15 cellular contexts compared by ENCODE assay signal in genomic region chr2:191864623-191865521, GRCh38. TPM values are rescaled to one million over a fixed set of nuclear protein-coding genes. Genes with fewer than 3 reads are reported as not detected.
DNase-seq lines count a peak whose midpoint lies in the region; ATAC-seq, FAIRE-seq and TF ChIP-seq lines count a peak whose summit lies in the region.
"Had no signal": no experiment of that assay in that cellular context is flagged by ENCODE, and none has a peak within 500 bp of the region (broad histone marks: within the 10 kb centered on the region; RNA-seq: fewer than 3 reads in every experiment).

No MANE protein-coding gene starts in this region.

- TF ChIP-seq EP300 in transverse colon (IDR thresholded peaks at IDR 0.05; ENCODE audit: low read depth), result no peak

- H3K27ac ChIP-seq in heart right ventricle (peak overlapping the region in 9 of 10 donors; percentile 26 to 88 (median 81)), astrocyte (ENCODE audit: low read depth, low read length) (no peak overlapping the region), transverse colon (peak overlapping the region; percentile 15 to 80 (median 69))
- H3K27ac ChIP-seq: VCaP had no signal

- H3K27me3 Mint-ChIP-seq in astrocyte (ENCODE audit: low read depth, unreplicated experiment) (no peaks in the 10 kb centered on the region), glutamatergic neuron (ENCODE audit: unreplicated experiment) (no peaks in the 10 kb centered on the region)

- H3K4me1 ChIP-seq in heart right ventricle (peaks cover 9 to 72% (median 53%) of the 10 kb centered on the region in 9 donors), astrocyte (ENCODE audit: insufficient read depth, low read length) (peaks cover 29% of the 10 kb centered on the region), transverse colon (peaks cover 10 to 33% (median 18%) of the 10 kb centered on the region in 4 donors)

- H3K36me3 Mint-ChIP-seq in astrocyte (ENCODE audit: low read depth, unreplicated experiment) (no peaks in the 10 kb centered on the region), glutamatergic neuron (ENCODE audit: unreplicated experiment) (no peaks in the 10 kb centered on the region)

- no peak overlapping the region for H3K9ac ChIP-seq in astrocyte (ENCODE audit: low read length)

- ATAC-seq in heart right ventricle, result peak in 1 of 8 donors; percentile 52
- ATAC-seq in Right ventricle myocardium superior (ENCODE audit: poor library complexity), result no peak
- no peak for ATAC-seq in HG03108 (IDR thresholded peaks at IDR 0.05; ENCODE audit: unreplicated experiment)
- ATAC-seq in HG03045 (IDR thresholded peaks at IDR 0.05; ENCODE audit: unreplicated experiment), result no peak
- ATAC-seq: effector memory CD8-positive, alpha-beta T cell had no signal

- no peak overlapping the region for H2AFZ ChIP-seq in astrocyte (ENCODE audit: low read depth, low read length)

- intact Hi-C loops in heart right ventricle (cut with DNase I) (loop anchor here in 2 of 10 donors (5.0 kb wide), 2 partner anchors 42 to 297 kb away; no protein-coding TSS in a partner anchor), Right ventricle myocardium superior (cut with DNase I) (no loop called here), transverse colon (cut with DNase I; ENCODE audit: low total_unique reads) (no loop called here)

- no peaks in the 10 kb centered on the region for H3K79me2 ChIP-seq in astrocyte (ENCODE audit: insufficient read depth, low read length)

- peaks cover 30% of the 10 kb centered on the region for H3K4me1 Mint-ChIP-seq in astrocyte (ENCODE audit: low read depth, unreplicated experiment)
- peaks cover 22% of the 10 kb centered on the region for H3K4me1 Mint-ChIP-seq in glutamatergic neuron (ENCODE audit: low read depth, unreplicated experiment)

- in situ Hi-C loops in transverse colon (cut with MboI; ENCODE audit: low pct_ligation_motif_present in 1 of 4, low pct_unique_long_range_greater_than_20kb in 1 of 4, low sequenced_read_pairs in 3 of 4), result no loop called here

- WGBS in heart right ventricle, 2 donors, result 67 to 81% methylated on average over 8 of the region's 8 CpGs
- WGBS in transverse colon (ENCODE audit: low coverage in 1 of 2), 2 donors, result 76 to 93% methylated on average over 6 to 8 of the region's 8 CpGs

- H3K36me3 ChIP-seq in heart right ventricle, result no peaks in the 10 kb centered on the region
- H3K36me3 ChIP-seq in astrocyte (ENCODE audit: insufficient read depth, low read length), result no peaks in the 10 kb centered on the region
- no peaks in the 10 kb centered on the region for H3K36me3 ChIP-seq in transverse colon
- H3K36me3 ChIP-seq: tibial nerve had no signal

- H3K4me3 Mint-ChIP-seq in astrocyte (ENCODE audit: unreplicated experiment) (no peak overlapping the region), glutamatergic neuron (ENCODE audit: unreplicated experiment) (peak overlapping the region; percentile 2)
- H3K4me3 Mint-ChIP-seq: effector memory CD8-positive, alpha-beta T cell had no signal

- no peak for FAIRE-seq in astrocyte (lab: Jason Lieb, UNC)
- FAIRE-seq: GM12891 had no signal

- H3K27me3 ChIP-seq in heart right ventricle, result no peaks in the 10 kb centered on the region
- H3K27me3 ChIP-seq in astrocyte (ENCODE audit: insufficient read depth, low read length), result no peaks in the 10 kb centered on the region
- H3K27me3 ChIP-seq in transverse colon, result no peaks in the 10 kb centered on the region
- H3K27me3 ChIP-seq: tibial nerve had no signal

- no peak for DNase-seq in heart right ventricle
- no peak for DNase-seq in Right ventricle myocardium superior
- DNase-seq in astrocyte (ENCODE audit: low read depth), result peak; percentile 60
- no peak for DNase-seq in glutamatergic neuron
- no peak for DNase-seq in transverse colon
- no peak for DNase-seq in HuH-7 (ENCODE audit: low spot score)
- DNase-seq: ACHN; DMS153; effector memory CD8-positive, alpha-beta T cell had no signal

- H3K9me3 ChIP-seq in heart right ventricle (peaks cover 0 to 4% (median 0%) of the 10 kb centered on the region in 11 donors), astrocyte (ENCODE audit: insufficient read depth, low read depth, low read length) (no peaks in the 10 kb centered on the region), transverse colon (no peaks in the 10 kb centered on the region)
- H3K9me3 ChIP-seq: tibial nerve had no signal

- no peak for TF ChIP-seq CTCF in heart right ventricle (IDR thresholded peaks at IDR 0.05)
- TF ChIP-seq CTCF in astrocyte (IDR thresholded peaks at IDR 0.05; ENCODE audit: insufficient read depth, low read depth, low read length), result no peak
- no peak for TF ChIP-seq CTCF in glutamatergic neuron (IDR thresholded peaks at IDR 0.05; ENCODE audit: partially characterized antibody, unreplicated experiment)
- no peak for TF ChIP-seq CTCF in transverse colon (IDR thresholded peaks at IDR 0.05)

- H3K4me3 ChIP-seq in heart right ventricle (no peak overlapping the region), astrocyte (ENCODE audit: insufficient read depth, low read depth, low read length) (no peak overlapping the region), transverse colon (no peak overlapping the region)
- H3K4me3 ChIP-seq: skin epidermis, tibial nerve had no signal

- no peak for TF ChIP-seq POLR2A in transverse colon (IDR thresholded peaks at IDR 0.05)

- H3K27ac Mint-ChIP-seq in astrocyte (ENCODE audit: unreplicated experiment) (no peak overlapping the region), glutamatergic neuron (ENCODE audit: unreplicated experiment) (peak overlapping the region; percentile 89)
- H3K27ac Mint-ChIP-seq: effector memory CD8-positive, alpha-beta T cell had no signal

- H3K9me3 Mint-ChIP-seq in astrocyte (ENCODE audit: unreplicated experiment) (peaks cover 2% of the 10 kb centered on the region), glutamatergic neuron (ENCODE audit: unreplicated experiment) (no peaks in the 10 kb centered on the region)
- H3K9me3 Mint-ChIP-seq: effector memory CD8-positive, alpha-beta T cell had no signal

- H4K20me1 ChIP-seq in astrocyte (ENCODE audit: insufficient read depth, low read length), result no peaks in the 10 kb centered on the region

- H3K4me2 ChIP-seq in astrocyte (ENCODE audit: low read length), result peak overlapping the region; percentile 8

RNA-seq across cellular contexts. Expression of gene CAVIN2, which starts 18.0 kb away (rescaled TPM):
- total RNA-seq in heart right ventricle, result 100 to 1,000 TPM in 5 of 10 donors, 10 to 100 TPM in 5; 73.5 to 126 (median 101) TPM
- 10 to 100 TPM; 31.5 to 38.6 TPM for polyA plus RNA-seq in heart right ventricle
- 104 TPM for total RNA-seq in Right ventricle myocardium superior
- 1.9 and 2.8 TPM in 2 replicates for total RNA-seq in astrocyte
- total RNA-seq in glutamatergic neuron (ENCODE audit: unreplicated experiment), result not detected
- 10 to 100 TPM; 21.3 to 59.3 (median 25.0) TPM for total RNA-seq in transverse colon
